ENCODE assay signal across 16 cellular contexts in genomic region chr13:73772449-73773186, GRCh38.
"Had no signal": no experiment of that assay in that cellular context is flagged by ENCODE, and none has a peak within 500 bp of the region (broad histone marks: within the 10 kb centered on the region; RNA-seq: fewer than 3 reads in every experiment).

No MANE protein-coding gene starts in this region.

- H3K36me3 ChIP-seq: esophagus muscularis mucosa, neural progenitor cell, thyroid gland, uterus, WERI-Rb-1 had no signal

- H3K4me3 Mint-ChIP-seq: neural progenitor cell; stimulated activated effector memory CD8-positive, alpha-beta T cell treated with anti-CD3 and anti-CD28 coated beads, Interleukin-12 subunit alpha, Interleukin-12 subunit beta, amount 100 ng/mL, for 72 hours; T-helper 17 cell had no signal

- H3K9me3 Mint-ChIP-seq: neural progenitor cell; stimulated activated effector memory CD8-positive, alpha-beta T cell treated with anti-CD3 and anti-CD28 coated beads, Interleukin-12 subunit alpha, Interleukin-12 subunit beta, amount 100 ng/mL, for 72 hours had no signal

- DNase-seq: activated CD4-positive, alpha-beta T cell treated with anti-CD3 and anti-CD28 coated beads for 48 hours; amygdala; body of pancreas; caudate nucleus; hippocampal formation; kidney; T-helper 17 cell; thyroid gland; uterus; WERI-Rb-1 had no signal

- H3K4me3 ChIP-seq: body of pancreas, coronary artery, esophagus muscularis mucosa, neural progenitor cell, thyroid gland, uterus had no signal

- H2AFZ ChIP-seq: neural progenitor cell, parathyroid adenoma had no signal

- H3K9me3 ChIP-seq: body of pancreas, esophagus muscularis mucosa, thyroid gland, uterus had no signal

- H3K27ac ChIP-seq: body of pancreas, coronary artery, esophagus muscularis mucosa, neural progenitor cell, parathyroid adenoma, thyroid gland, uterus, WERI-Rb-1 had no signal

- H3K9ac ChIP-seq: neural progenitor cell, parathyroid adenoma had no signal

- H3K79me2 ChIP-seq: parathyroid adenoma had no signal

- H3K4me2 ChIP-seq: neural progenitor cell had no signal

- H3K27me3 ChIP-seq: body of pancreas, esophagus muscularis mucosa, neural progenitor cell, thyroid gland, uterus had no signal

- H3K4me1 ChIP-seq: body of pancreas, parathyroid adenoma, thyroid gland, uterus had no signal

- H3K27ac Mint-ChIP-seq: neural progenitor cell had no signal

- H3K27me3 Mint-ChIP-seq: T-helper 17 cell had no signal

- ATAC-seq: activated naive CD4-positive, alpha-beta T cell treated with anti-CD3 and anti-CD28 coated beads, Interleukin-2, amount 50 U/mL, for 72 hours; body of pancreas; stimulated activated effector memory CD8-positive, alpha-beta T cell treated with anti-CD3 and anti-CD28 coated beads, Interleukin-12 subunit alpha, Interleukin-12 subunit beta, amount 100 ng/mL, for 72 hours; T-helper 17 cell had no signal

- H3K36me3 Mint-ChIP-seq: stimulated activated effector memory CD8-positive, alpha-beta T cell treated with anti-CD3 and anti-CD28 coated beads, Interleukin-12 subunit alpha, Interleukin-12 subunit beta, amount 100 ng/mL, for 72 hours had no signal
